Comparison of ENCODE assay signal across 30 cellular contexts in genomic region chr2:121368155-121368554, GRCh38.
"Had no signal": no experiment of that assay in that cellular context is flagged by ENCODE, and none has a peak within 500 bp of the region (broad histone marks: within the 10 kb centered on the region; RNA-seq: fewer than 3 reads in every experiment).

No MANE protein-coding gene starts in this region.

- H3K27ac ChIP-seq: coronary artery, esophagus squamous epithelium, heart right ventricle, left lung, neural progenitor cell, prostate gland, right atrium auricular region, testis, tibial artery, upper lobe of left lung had no signal

- H3K27me3 ChIP-seq: esophagus squamous epithelium, heart right ventricle, left lung, neural progenitor cell, right atrium auricular region, testis, tibial artery, upper lobe of left lung had no signal

- H3K9me3 Mint-ChIP-seq: mesothelial cell of epicardium; naive B cell; natural killer cell treated with Interleukin-12 subunit alpha and Interleukin-12 subunit beta and Interleukin-15 and Interleukin-18, amount 100 ng/mL, for 72 hours; neural progenitor cell; stimulated activated memory B cell treated with anti-CD40 and anti-IgM and Interleukin-4, amounts not matched to agents 10 μg/mL and 1 μg/mL and 100 μg/mL, for 72 hours had no signal

- H3K4me3 ChIP-seq: coronary artery, esophagus squamous epithelium, heart right ventricle, left lung, mucosa of descending colon, neural progenitor cell, prostate gland, right atrium auricular region, smooth muscle cell, testis, tibial artery, upper lobe of left lung had no signal

- H3K4me3 Mint-ChIP-seq: mesothelial cell of epicardium; naive B cell; natural killer cell treated with Interleukin-12 subunit alpha and Interleukin-12 subunit beta and Interleukin-15 and Interleukin-18, amount 100 ng/mL, for 72 hours; neural progenitor cell; stimulated activated memory B cell treated with anti-CD40 and anti-IgM and Interleukin-4, amounts not matched to agents 10 μg/mL and 1 μg/mL and 100 μg/mL, for 72 hours had no signal

- H3K27ac Mint-ChIP-seq: mesothelial cell of epicardium; natural killer cell treated with Interleukin-12 subunit alpha and Interleukin-12 subunit beta and Interleukin-15 and Interleukin-18, amount 100 ng/mL, for 72 hours; neural progenitor cell; stimulated activated memory B cell treated with anti-CD40 and anti-IgM and Interleukin-4, amounts not matched to agents 10 μg/mL and 1 μg/mL and 100 μg/mL, for 72 hours had no signal

- H3K4me1 ChIP-seq: left lung, neural progenitor cell, testis, upper lobe of left lung had no signal

- DNase-seq: dermis blood vessel endothelial cell; effector memory CD4-positive, alpha-beta T cell; esophagus squamous epithelium; foreskin melanocyte; glutamatergic neuron; heart right ventricle; hippocampal formation; left cardiac atrium; left lung; mesenchymal stem cell; mucosa of descending colon; naive B cell; nucleus accumbens; stimulated activated CD4-positive, alpha-beta T cell treated with anti-CD3 and anti-CD28 coated beads, Interleukin-12 subunit alpha, Interleukin-12 subunit beta, amount 100 ng/mL, for 4 hours; stimulated activated CD4-positive, alpha-beta T cell treated with anti-CD3 and anti-CD28 coated beads, Interleukin-1b, Interleukin-23, amount 100 ng/mL, for 48 hours; stimulated activated CD4-positive, alpha-beta T cell treated with anti-CD3 and anti-CD28 coated beads, Interleukin-4, amount 100 ng/mL, for 1 hour; stimulated activated naive CD8-positive, alpha-beta T cell treated with anti-CD3 and anti-CD28 coated beads, Interleukin-15, Interleukin-2, amounts not matched to agents 100 U/mL and 50 U/mL, for 24 hours; substantia nigra; testis; tibial artery had no signal

- ATAC-seq: heart right ventricle; left cardiac atrium; left lung; mucosa of descending colon; natural killer cell treated with Interleukin-12 subunit alpha and Interleukin-12 subunit beta and Interleukin-15 and Interleukin-18, amount 100 ng/mL, for 72 hours; sciatic nerve; stimulated activated memory B cell treated with anti-CD40 and anti-IgM and Interleukin-4, amounts not matched to agents 10 μg/mL and 1 μg/mL and 100 μg/mL, for 72 hours; stimulated activated naive CD8-positive, alpha-beta T cell treated with anti-CD3 and anti-CD28 coated beads, Interleukin-15, Interleukin-2, amounts not matched to agents 100 U/mL and 50 U/mL, for 24 hours had no signal

- H3K36me3 ChIP-seq: neural progenitor cell had no signal

- H3K9me3 ChIP-seq: esophagus squamous epithelium, heart right ventricle, left lung, mucosa of descending colon, prostate gland, right atrium auricular region, testis, tibial artery, upper lobe of left lung had no signal

- H3K4me1 Mint-ChIP-seq: mesothelial cell of epicardium, neural progenitor cell had no signal

- H3K27me3 Mint-ChIP-seq: naive B cell; natural killer cell treated with Interleukin-12 subunit alpha and Interleukin-12 subunit beta and Interleukin-15 and Interleukin-18, amount 100 ng/mL, for 72 hours; stimulated activated memory B cell treated with anti-CD40 and anti-IgM and Interleukin-4, amounts not matched to agents 10 μg/mL and 1 μg/mL and 100 μg/mL, for 72 hours had no signal
